1 cellular context compared by ENCODE assay signal in the genomic region with DNA sequence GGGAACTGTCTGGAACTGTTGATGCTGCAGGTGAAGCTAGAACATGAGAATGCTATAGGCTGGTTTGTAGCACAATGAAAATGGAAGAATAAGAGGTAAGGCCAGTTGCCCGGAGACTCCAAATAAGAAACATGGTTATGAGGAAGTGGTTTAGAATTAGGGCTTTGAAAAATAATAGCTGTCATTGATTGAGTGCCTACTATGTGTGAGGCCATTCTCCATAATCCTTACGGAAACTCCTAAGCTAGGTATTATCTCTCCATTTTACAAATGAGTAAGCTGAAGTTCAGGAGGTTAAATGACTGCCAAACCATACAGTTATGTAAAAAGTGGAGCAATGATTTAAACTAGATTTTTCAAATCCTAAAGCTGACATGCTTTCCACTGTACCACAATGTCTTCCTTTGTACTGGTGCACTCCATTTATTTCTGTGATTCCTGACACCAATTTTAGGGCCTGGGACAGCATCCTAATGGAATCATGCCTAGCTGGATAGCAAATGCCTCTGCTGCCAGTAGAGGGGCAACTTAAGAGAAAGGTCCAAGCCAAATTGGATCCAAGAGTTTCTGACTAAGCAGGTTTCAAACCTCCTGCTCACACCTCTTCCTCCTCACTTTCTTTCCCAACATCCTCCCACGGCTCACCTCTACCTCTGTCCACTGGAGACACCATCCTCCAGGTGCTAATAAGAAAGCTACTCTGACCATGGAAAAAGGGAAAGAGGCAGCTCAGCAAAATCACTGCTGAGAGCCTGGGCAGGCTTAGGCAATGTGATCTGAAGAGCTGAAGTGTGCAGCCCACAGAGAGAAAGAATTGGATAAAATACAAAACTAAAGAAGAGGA.
TF ChIP-seq lines count a peak whose summit lies in the region.

No MANE protein-coding gene starts in this region.

TF ChIP-seq in IMR-90, 13 proteins besides CTCF, POLR2A, EP300 and RAD21:
- TF ChIP-seq CEBPB (IDR thresholded peaks at IDR 0.05; ENCODE audit: low read depth, low read length) (peak; percentile 37; the same call in 1 of the 2 replicates), RFX5 (IDR thresholded peaks at IDR 0.05; ENCODE audit: low read depth, low read length) (no peak), MAFK (IDR thresholded peaks at IDR 0.05; ENCODE audit: low read depth, low read length) (no peak), MAZ (IDR thresholded peaks at IDR 0.05; ENCODE audit: borderline replicate concordance, low read depth, low read length) (no peak), BHLHE40 (IDR thresholded peaks at IDR 0.05; ENCODE audit: low read depth, low read length) (no peak)
- TF ChIP-seq, protein P1, sequence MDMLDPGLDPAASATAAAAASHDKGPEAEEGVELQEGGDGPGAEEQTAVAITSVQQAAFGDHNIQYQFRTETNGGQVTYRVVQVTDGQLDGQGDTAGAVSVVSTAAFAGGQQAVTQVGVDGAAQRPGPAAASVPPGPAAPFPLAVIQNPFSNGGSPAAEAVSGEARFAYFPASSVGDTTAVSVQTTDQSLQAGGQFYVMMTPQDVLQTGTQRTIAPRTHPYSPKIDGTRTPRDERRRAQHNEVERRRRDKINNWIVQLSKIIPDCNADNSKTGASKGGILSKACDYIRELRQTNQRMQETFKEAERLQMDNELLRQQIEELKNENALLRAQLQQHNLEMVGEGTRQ (IDR thresholded peaks at IDR 0.05; ENCODE audit: low read depth, low read length) = no peak
